ENCODE assay signal across 35 cellular contexts in the genomic region with DNA sequence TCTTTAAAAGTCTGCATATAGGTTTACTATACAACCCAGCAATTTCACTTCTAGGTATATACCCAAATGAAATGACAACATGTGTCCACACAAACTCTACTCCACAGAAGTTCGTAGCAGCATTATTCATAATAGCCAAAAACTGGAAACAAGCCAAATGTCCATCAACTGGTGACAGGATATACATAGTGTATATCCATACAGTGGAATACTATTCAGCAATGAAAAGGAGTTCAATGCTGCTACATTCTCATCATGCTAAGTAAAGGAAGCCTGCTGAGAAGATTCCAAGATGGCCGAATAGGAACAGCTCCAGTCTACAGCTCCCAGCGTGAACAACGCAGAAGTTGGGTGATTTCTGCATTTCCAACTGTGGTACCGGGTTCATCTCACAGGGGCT.
"Had no signal": no experiment of that assay in that cellular context is flagged by ENCODE, and none has a peak within 500 bp of the region (broad histone marks: within the 10 kb centered on the region; RNA-seq: fewer than 3 reads in every experiment).

No MANE protein-coding gene starts in this region.

- DNase-seq: MG63, MM.1S, MV-4-11, NCI-H1048, NCI-H1092, NCI-H1092 treated with DMSO at 0.1 percent for 48 hours, NCI-H1105, NCI-H1105 treated with DMSO at 0.1 percent for 48 hours, NCI-H1417, NCI-H1417 treated with DMSO at 0.1 percent for 48 hours, NCI-H1436, NCI-H1436 treated with DMSO at 0.1 percent for 48 hours, NCI-H146, NCI-H1694, NCI-H1694 treated with DMSO at 0.1 percent for 48 hours, NCI-H187, NCI-H187 treated with DMSO at 0.1 percent for 48 hours, NCI-H1930, NCI-H2029, NCI-H2029 treated with DMSO at 0.1 percent for 48 hours, NCI-H2081, NCI-H2081 treated with DMSO at 0.1 percent for 48 hours, NCI-H2107, NCI-H2171, NCI-H2171 treated with DMSO at 0.1 percent for 48 hours, NCI-H2227 treated with DMSO at 0.1 percent for 48 hours, NCI-H226, NCI-H345, NCI-H446, NCI-H446 treated with DMSO at 0.1 percent for 48 hours, NCI-H510A, NCI-H510A treated with DMSO at 0.1 percent for 48 hours, NCI-H524, NCI-H524 treated with DMSO at 0.1 percent for 48 hours, NCI-H526 had no signal

- H3K9me3 ChIP-seq: MG63 had no signal

- H3K36me3 ChIP-seq: MG63 had no signal

- H3K27me3 ChIP-seq: MG63 had no signal

- H3K4me3 ChIP-seq: MG63 had no signal
